In genomic region chr4:103757631-103758030, GRCh38 we compare ENCODE assay signal across 22 cellular contexts. TPM values are rescaled to one million over a fixed set of nuclear protein-coding genes. Genes with fewer than 3 reads are reported as not detected.
A peak's percentile ranks its signal among the peaks of the same experiment; 100 is the strongest.
DNase-seq lines count a peak whose midpoint lies in the region; ATAC-seq and TF ChIP-seq lines count a peak whose summit lies in the region.
"Had no signal": no experiment of that assay in that cellular context is flagged by ENCODE, and none has a peak within 500 bp of the region (broad histone marks: within the 10 kb centered on the region; RNA-seq: fewer than 3 reads in every experiment).

No MANE protein-coding gene starts in this region.

- no peaks in the 10 kb centered on the region for H4K20me1 ChIP-seq in neural cell (ENCODE audit: insufficient read depth)
- H4K20me1 ChIP-seq: BLaER1 had no signal

- 68 to 79% methylated on average over 2 of the region's 2 CpGs for WGBS in upper lobe of left lung, 2 donors

- TF ChIP-seq CTCF in neural cell (IDR thresholded peaks at IDR 0.05; ENCODE audit: poor library complexity, severe bottlenecking) (no peak), upper lobe of left lung (IDR thresholded peaks at IDR 0.05) (no peak)

- no peak for TF ChIP-seq POLR2A in upper lobe of left lung (IDR thresholded peaks at IDR 0.05)

- H3F3A ChIP-seq in neural cell (ENCODE audit: insufficient read depth, low read length, poor library complexity, severe bottlenecking): no peaks in the 10 kb centered on the region

- H3K4me3 ChIP-seq in neural cell (ENCODE audit: low read length) (no peak overlapping the region), upper lobe of left lung (no peak overlapping the region)
- H3K4me3 ChIP-seq: A549, BLaER1, GM12878 had no signal

- no peaks in the 10 kb centered on the region for H3K4me1 ChIP-seq in upper lobe of left lung
- H3K4me1 ChIP-seq: A549, BLaER1 had no signal

- no peaks in the 10 kb centered on the region for H3K36me3 ChIP-seq in neural cell (ENCODE audit: insufficient read depth, low read length)
- H3K36me3 ChIP-seq in upper lobe of left lung: no peaks in the 10 kb centered on the region
- H3K36me3 ChIP-seq: BLaER1 had no signal

- TF ChIP-seq RAD21 in neural cell (conservative IDR thresholded peaks at IDR 0.05): no peak

- ATAC-seq in GM18520 (IDR thresholded peaks at IDR 0.05; ENCODE audit: unreplicated experiment) (peak; percentile 76), GM19455 (IDR thresholded peaks at IDR 0.05; ENCODE audit: unreplicated experiment) (peak; percentile 58), HG02885 (IDR thresholded peaks at IDR 0.05; ENCODE audit: poor library complexity, unreplicated experiment) (peak; percentile 60), HG03354 (IDR thresholded peaks at IDR 0.05; ENCODE audit: poor library complexity, severe bottlenecking, unreplicated experiment) (no peak), upper lobe of left lung (ENCODE audit: low FRiP score in 2 of 2) (no peak)
- ATAC-seq: A549; CD8-positive, alpha-beta T cell; GM12878; SK-N-SH treated with all-trans-retinoic acid at 6 μM for 48 hours had no signal

- TF ChIP-seq EP300 in neural cell (conservative IDR thresholded peaks at IDR 0.05; ENCODE audit: poor library complexity, severe bottlenecking) (no peak), upper lobe of left lung (IDR thresholded peaks at IDR 0.05) (no peak)

- H2AFZ ChIP-seq in neural cell (ENCODE audit: low read depth, low read length): no peak overlapping the region

- H3K9me3 ChIP-seq in neural cell (ENCODE audit: low read length): no peaks in the 10 kb centered on the region
- H3K9me3 ChIP-seq in upper lobe of left lung: no peaks in the 10 kb centered on the region
- H3K9me3 ChIP-seq: A549, BLaER1 had no signal

- no peak overlapping the region for H3K4me2 ChIP-seq in neural cell (ENCODE audit: low read length)
- H3K4me2 ChIP-seq: A549, BLaER1 had no signal

- H3K79me2 ChIP-seq in neural cell (replicated peaks; ENCODE audit: insufficient read depth, low read length): no peaks in the 10 kb centered on the region

- no peaks in the 10 kb centered on the region for H3K9me2 ChIP-seq in neural cell (ENCODE audit: insufficient read depth, low read length)

- H3K27ac ChIP-seq in neural cell (ENCODE audit: low read length): peak overlapping the region; percentile 38
- no peak overlapping the region for H3K27ac ChIP-seq in upper lobe of left lung
- H3K27ac ChIP-seq: A549, BLaER1 had no signal

- no peaks in the 10 kb centered on the region for H3K27me3 ChIP-seq in neural cell (ENCODE audit: insufficient read depth, low read depth, low read length)
- no peaks in the 10 kb centered on the region for H3K27me3 ChIP-seq in upper lobe of left lung
- H3K27me3 ChIP-seq: BLaER1 had no signal

- no peak overlapping the region for H3K9ac ChIP-seq in neural cell (ENCODE audit: low read length)
- H3K9ac ChIP-seq: BLaER1 had no signal

- DNase-seq in NCI-H1436 (lab: John Stamatoyannopoulos, UW) (no peak), upper lobe of left lung (no peak)
- DNase-seq: CD8-positive, alpha-beta T cell; DMS53; EL; Kasumi-1; NCI-H1092 treated with DMSO at 0.1 percent for 48 hours; NCI-H1694; SIG-M5; T-helper 1 cell; T-helper 9 cell had no signal

TF ChIP-seq in neural cell, 6 proteins besides CTCF, POLR2A, EP300 and RAD21:
- no peak for TF ChIP-seq SMC3 (conservative IDR thresholded peaks at IDR 0.05; ENCODE audit: poor library complexity)
- no peak for TF ChIP-seq EZH2 (IDR thresholded peaks at IDR 0.05; ENCODE audit: borderline replicate concordance, insufficient read depth, low read length, poor library complexity, severe bottlenecking)
- no peak for TF ChIP-seq TAF1 (IDR thresholded peaks at IDR 0.05; ENCODE audit: low read depth)
- TF ChIP-seq REST (IDR thresholded peaks at IDR 0.05; ENCODE audit: borderline replicate concordance): no peak
- no peak for TF ChIP-seq MXI1 (conservative IDR thresholded peaks at IDR 0.05; ENCODE audit: poor library complexity, severe bottlenecking)
- no peak for TF ChIP-seq POLR2AphosphoS5 (IDR thresholded peaks at IDR 0.05)

RNA-seq across cellular contexts. Expression of gene TACR3, which starts 37.8 kb away (rescaled TPM):
- 0.04 TPM in 1 of 2 replicates, not detected in the other for polyA plus RNA-seq in neural cell
- not detected in 2 replicates for polyA minus RNA-seq in neural cell
- 1 to 10 TPM in 1 of 6 donors, under 1 TPM in 3, not detected in 2; 0.03 to 3.1 (median 0.14) TPM for total RNA-seq in upper lobe of left lung
- total RNA-seq: CD8-positive, alpha-beta T cell; GM12878; NCI-H460; RPMI7951 had no signal
- polyA plus RNA-seq: A549, GM12878 had no signal

Comparison
In these comparisons a context has a peak if more than half of its experiments do, and no peak if none do; other contexts are left out.
1. ATAC-seq: peak in GM18520 (single experiment), GM19455 (single experiment) and HG02885 (single experiment); none in HG03354 (single experiment) and upper lobe of left lung (0 of 2).